ENCODE assay signal across 1 cellular context in the genomic region with DNA sequence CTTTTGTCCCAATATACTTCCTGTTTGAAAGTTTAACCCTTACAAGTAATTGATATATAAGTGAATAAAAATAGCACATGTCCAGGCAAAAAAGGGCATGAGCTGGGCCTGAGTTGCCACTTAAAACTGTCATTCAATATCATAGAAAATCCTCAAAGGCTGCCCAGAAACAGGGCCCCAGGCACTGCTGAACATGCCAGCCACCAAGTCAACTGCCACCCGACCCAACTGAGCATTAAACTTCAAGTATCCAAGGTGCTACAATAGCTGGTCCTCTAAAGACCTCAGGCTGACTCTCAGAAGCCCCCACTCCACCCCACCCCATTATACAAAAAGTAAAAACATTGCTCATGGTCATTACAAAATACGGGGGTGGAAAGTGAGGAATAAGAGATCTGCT.
TF ChIP-seq lines count a peak whose summit lies in the region.

No MANE protein-coding gene starts in this region.

TF ChIP-seq in HepG2, 621 proteins besides CTCF, POLR2A, EP300 and RAD21:
- peak; percentile 76 for TF ChIP-seq RBM22 (optimal IDR thresholded peaks at IDR 0.05; ENCODE audit: low read length)
- no peak for TF ChIP-seq THAP11 (CRISPR knock-in tag; IDR thresholded peaks at IDR 0.05)
